In the genomic region with DNA sequence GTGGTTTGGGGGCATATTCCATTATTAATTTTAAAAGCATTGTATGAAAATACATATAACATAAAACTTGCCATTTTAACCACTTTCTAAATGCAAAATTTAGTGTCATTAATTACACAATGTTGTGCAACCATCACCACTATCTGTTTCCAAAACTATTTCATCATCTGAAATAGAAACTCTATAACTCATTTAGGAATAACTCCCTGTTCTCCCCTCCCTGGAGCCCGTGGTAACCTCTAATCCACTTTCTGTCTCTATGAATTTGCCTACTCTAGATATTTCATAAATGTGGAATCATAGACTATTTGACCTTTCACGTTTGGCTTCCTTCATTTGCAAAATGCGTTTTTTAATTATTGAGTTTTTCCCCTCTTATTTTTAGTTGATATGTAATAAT, we compare ENCODE assay signal across 25 cellular contexts.
"Had no signal": no experiment of that assay in that cellular context is flagged by ENCODE, and none has a peak within 500 bp of the region (broad histone marks: within the 10 kb centered on the region; RNA-seq: fewer than 3 reads in every experiment).

No MANE protein-coding gene starts in this region.

- H3K4me1 ChIP-seq: body of pancreas, left lung, tibial artery had no signal

- H3K4me3 ChIP-seq: body of pancreas, cardiac muscle cell, hepatocyte, left lung, skin epidermis, tibial artery had no signal

- DNase-seq: activated CD4-positive, alpha-beta T cell treated with anti-CD3 and anti-CD28 coated beads, Interleukin-2, amount 10 ng/mL, durations not matched to agents 7 days and 5 days; activated CD8-positive, alpha-beta memory T cell treated with anti-CD3 and anti-CD28 coated beads, Interleukin-2, amount 10 ng/mL, durations not matched to agents 7 days and 5 days; activated CD8-positive, alpha-beta T cell treated with anti-CD3 and anti-CD28 coated beads for 36 hours; activated effector memory CD4-positive, alpha-beta T cell treated with anti-CD3 and anti-CD28 coated beads, Interleukin-2, amount 50 U/mL, for 16 hours; activated naive CD4-positive, alpha-beta T cell treated with anti-CD3 and anti-CD28 coated beads, Interleukin-2, amount 10 ng/mL, durations not matched to agents 7 days and 5 days; activated T-cell treated with anti-CD3 and anti-CD28 coated beads for 4 hours; anterior cingulate cortex; body of pancreas; foreskin melanocyte; glutamatergic neuron; immature natural killer cell; kidney glomerular epithelial cell; left lung; naive thymus-derived CD4-positive, alpha-beta T cell; occipital lobe; retina; stimulated activated CD4-positive, alpha-beta T cell treated with anti-CD3 and anti-CD28 coated beads, Interleukin-1b, Interleukin-23, amount 100 ng/mL, for 48 hours; stimulated activated naive CD8-positive, alpha-beta T cell treated with anti-CD3 and anti-CD28 coated beads, Interleukin-15, amount 100 ng/mL, for 72 hours; tibial artery had no signal

- ATAC-seq: activated CD4-positive, CD25-positive, alpha-beta regulatory T cell treated with anti-CD3 and anti-CD28 coated beads, Interleukin-2, amount 50 U/mL, for 24 hours; activated CD8-positive, alpha-beta memory T cell treated with anti-CD3 and anti-CD28 coated beads, Interleukin-2, amount 10 ng/mL, durations not matched to agents 7 days and 5 days; activated CD8-positive, alpha-beta T cell treated with anti-CD3 and anti-CD28 coated beads for 36 hours; body of pancreas; left lung; naive thymus-derived CD4-positive, alpha-beta T cell; stimulated activated naive CD8-positive, alpha-beta T cell treated with anti-CD3 and anti-CD28 coated beads, Interleukin-15, amount 100 ng/mL, for 72 hours had no signal

- H3K9me3 ChIP-seq: body of pancreas, left lung, tibial artery had no signal

- H3K27me3 ChIP-seq: body of pancreas, cardiac muscle cell, hepatocyte, left lung, tibial artery had no signal

- H3K27ac ChIP-seq: body of pancreas, cardiac muscle cell, epithelial cell of prostate, hepatocyte, left lung, skin epidermis, tibial artery, VCaP had no signal
